Comparison of ENCODE assay signal across 1 cellular context in genomic region chr19:17305517-17306284, GRCh38.
TF ChIP-seq lines count a peak whose summit lies in the region.

Gene MRPL34 (plus strand): TSS chr19:17305872. CDS start chr19:17305893, 21 bp downstream.

TF ChIP-seq in HepG2, 621 proteins besides CTCF, POLR2A, EP300 and RAD21 (continued from another document and continues in another):
- TF ChIP-seq TRAFD1 (CRISPR knock-in tag; IDR thresholded peaks at IDR 0.05; ENCODE audit: borderline replicate concordance) (no peak; the same call in 1 of the 2 replicates), NFE2L2 (IDR thresholded peaks at IDR 0.05; ENCODE audit: low read length) (no peak), ZFP37 (CRISPR knock-in tag; IDR thresholded peaks at IDR 0.05; ENCODE audit: borderline replicate concordance) (peak; percentile 21; the same call in 1 of the 2 replicates), TAF15 (IDR thresholded peaks at IDR 0.05; ENCODE audit: low read depth, low read length, poor library complexity, severe bottlenecking) (no peak), MAFF (IDR thresholded peaks at IDR 0.05; ENCODE audit: low read depth, low read length) (0 out of 2 replicates have a peak, but pooled peaks have one; percentile 11), ZNF746 (CRISPR knock-in tag; IDR thresholded peaks at IDR 0.05) (no peak), SP4 (CRISPR knock-in tag; IDR thresholded peaks at IDR 0.05) (no peak), FOXK1 (CRISPR knock-in tag; IDR thresholded peaks at IDR 0.05; ENCODE audit: borderline replicate concordance, low read depth) (peak; percentile 79; the same call in 1 of the 2 replicates), ZNF703 (CRISPR knock-in tag; IDR thresholded peaks at IDR 0.05; ENCODE audit: borderline replicate concordance) (no peak), ZNF251 (CRISPR knock-in tag; IDR thresholded peaks at IDR 0.05) (no peak), HES4 (CRISPR knock-in tag; IDR thresholded peaks at IDR 0.05; ENCODE audit: borderline replicate concordance) (no peak), ZNF784 (CRISPR knock-in tag; IDR thresholded peaks at IDR 0.05; ENCODE audit: borderline replicate concordance) (no peak), TOPORS (CRISPR knock-in tag; IDR thresholded peaks at IDR 0.05) (peak; percentile 26; the same call in 1 of the 2 replicates), POLR2G (IDR thresholded peaks at IDR 0.05; ENCODE audit: low read depth, low read length) (peak; percentile 88), RELA (CRISPR knock-in tag; IDR thresholded peaks at IDR 0.05) (peak; percentile 36; the same call in 1 of the 2 replicates), HMGXB4 (CRISPR knock-in tag; IDR thresholded peaks at IDR 0.05; ENCODE audit: borderline replicate concordance in 1 of 2, low read depth in 1 of 2) (peak; percentile 72 to 89), SRF (IDR thresholded peaks at IDR 0.05; ENCODE audit: low read depth, low read length) (no peak), ATF4 (CRISPR knock-in tag; IDR thresholded peaks at IDR 0.05) (no peak), ZNF558 (CRISPR knock-in tag; IDR thresholded peaks at IDR 0.05; ENCODE audit: borderline replicate concordance) (no peak), ZKSCAN8 (CRISPR knock-in tag; IDR thresholded peaks at IDR 0.05; ENCODE audit: borderline replicate concordance) (peak; percentile 96), ZC3H13 (CRISPR knock-in tag; IDR thresholded peaks at IDR 0.05) (no peak), GLI4 (CRISPR knock-in tag; IDR thresholded peaks at IDR 0.05; ENCODE audit: borderline replicate concordance) (no peak; the same call in 1 of the 2 replicates), ZNF674 (CRISPR knock-in tag; IDR thresholded peaks at IDR 0.05; ENCODE audit: low read depth) (no peak), ZNF234 (CRISPR knock-in tag; conservative IDR thresholded peaks at IDR 0.05) (no peak), JUN (CRISPR knock-in tag; IDR thresholded peaks at IDR 0.05) (no peak; the same call in 1 of the 2 replicates), FOXJ3 (CRISPR knock-in tag; IDR thresholded peaks at IDR 0.05; ENCODE audit: borderline replicate concordance) (no peak; the same call in 1 of the 2 replicates), JARID2 (CRISPR knock-in tag; IDR thresholded peaks at IDR 0.05; ENCODE audit: insufficient replicate concordance) (peak; percentile 49), ZNF563 (CRISPR knock-in tag; IDR thresholded peaks at IDR 0.05) (no peak), PLSCR1 (CRISPR knock-in tag; IDR thresholded peaks at IDR 0.05; ENCODE audit: borderline replicate concordance) (no peak), ZNF230 (CRISPR knock-in tag; IDR thresholded peaks at IDR 0.05) (0 out of 2 replicates have a peak, but pooled peaks have one; percentile 26), CSRNP2 (CRISPR knock-in tag; conservative IDR thresholded peaks at IDR 0.05; ENCODE audit: low read depth) (no peak), ELF4 (CRISPR knock-in tag; IDR thresholded peaks at IDR 0.05; ENCODE audit: borderline replicate concordance) (no peak), ATF7-NPFF (CRISPR knock-in tag; IDR thresholded peaks at IDR 0.05; ENCODE audit: low read depth) (peak; percentile 33; the same call in 1 of the 2 replicates), CENPX (CRISPR knock-in tag; IDR thresholded peaks at IDR 0.05) (no peak), GPN1 (CRISPR knock-in tag; IDR thresholded peaks at IDR 0.05; ENCODE audit: borderline replicate concordance) (no peak), ZNF780A (CRISPR knock-in tag; IDR thresholded peaks at IDR 0.05) (no peak), SSRP1 (CRISPR knock-in tag; IDR thresholded peaks at IDR 0.05) (no peak), NCOA5 (CRISPR knock-in tag; IDR thresholded peaks at IDR 0.05) (no peak), ZNF639 (CRISPR knock-in tag; conservative IDR thresholded peaks at IDR 0.05) (0 out of 2 replicates have a peak, but pooled peaks have one; percentile 34), ZBTB7A (CRISPR knock-in tag; IDR thresholded peaks at IDR 0.05) (0 out of 2 replicates have a peak, but pooled peaks have one; percentile 18), ETV5 (CRISPR knock-in tag; IDR thresholded peaks at IDR 0.05; ENCODE audit: borderline replicate concordance) (peak; percentile 87; the same call in 1 of the 2 replicates), MTERF4 (CRISPR knock-in tag; IDR thresholded peaks at IDR 0.05) (no peak)
- TF ChIP-seq, protein P1, sequence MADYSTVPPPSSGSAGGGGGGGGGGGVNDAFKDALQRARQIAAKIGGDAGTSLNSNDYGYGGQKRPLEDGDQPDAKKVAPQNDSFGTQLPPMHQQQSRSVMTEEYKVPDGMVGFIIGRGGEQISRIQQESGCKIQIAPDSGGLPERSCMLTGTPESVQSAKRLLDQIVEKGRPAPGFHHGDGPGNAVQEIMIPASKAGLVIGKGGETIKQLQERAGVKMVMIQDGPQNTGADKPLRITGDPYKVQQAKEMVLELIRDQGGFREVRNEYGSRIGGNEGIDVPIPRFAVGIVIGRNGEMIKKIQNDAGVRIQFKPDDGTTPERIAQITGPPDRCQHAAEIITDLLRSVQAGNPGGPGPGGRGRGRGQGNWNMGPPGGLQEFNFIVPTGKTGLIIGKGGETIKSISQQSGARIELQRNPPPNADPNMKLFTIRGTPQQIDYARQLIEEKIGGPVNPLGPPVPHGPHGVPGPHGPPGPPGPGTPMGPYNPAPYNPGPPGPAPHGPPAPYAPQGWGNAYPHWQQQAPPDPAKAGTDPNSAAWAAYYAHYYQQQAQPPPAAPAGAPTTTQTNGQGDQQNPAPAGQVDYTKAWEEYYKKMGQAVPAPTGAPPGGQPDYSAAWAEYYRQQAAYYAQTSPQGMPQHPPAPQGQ (CRISPR knock-in tag; IDR thresholded peaks at IDR 0.05; ENCODE audit: borderline replicate concordance), result no peak
- TF ChIP-seq, protein P2, sequence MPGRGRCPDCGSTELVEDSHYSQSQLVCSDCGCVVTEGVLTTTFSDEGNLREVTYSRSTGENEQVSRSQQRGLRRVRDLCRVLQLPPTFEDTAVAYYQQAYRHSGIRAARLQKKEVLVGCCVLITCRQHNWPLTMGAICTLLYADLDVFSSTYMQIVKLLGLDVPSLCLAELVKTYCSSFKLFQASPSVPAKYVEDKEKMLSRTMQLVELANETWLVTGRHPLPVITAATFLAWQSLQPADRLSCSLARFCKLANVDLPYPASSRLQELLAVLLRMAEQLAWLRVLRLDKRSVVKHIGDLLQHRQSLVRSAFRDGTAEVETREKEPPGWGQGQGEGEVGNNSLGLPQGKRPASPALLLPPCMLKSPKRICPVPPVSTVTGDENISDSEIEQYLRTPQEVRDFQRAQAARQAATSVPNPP (CRISPR knock-in tag; IDR thresholded peaks at IDR 0.05), result peak; percentile 6; the same call in 1 of the 2 replicates
- TF ChIP-seq, protein P3, sequence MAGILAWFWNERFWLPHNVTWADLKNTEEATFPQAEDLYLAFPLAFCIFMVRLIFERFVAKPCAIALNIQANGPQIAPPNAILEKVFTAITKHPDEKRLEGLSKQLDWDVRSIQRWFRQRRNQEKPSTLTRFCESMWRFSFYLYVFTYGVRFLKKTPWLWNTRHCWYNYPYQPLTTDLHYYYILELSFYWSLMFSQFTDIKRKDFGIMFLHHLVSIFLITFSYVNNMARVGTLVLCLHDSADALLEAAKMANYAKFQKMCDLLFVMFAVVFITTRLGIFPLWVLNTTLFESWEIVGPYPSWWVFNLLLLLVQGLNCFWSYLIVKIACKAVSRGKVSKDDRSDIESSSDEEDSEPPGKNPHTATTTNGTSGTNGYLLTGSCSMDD (CRISPR knock-in tag; IDR thresholded peaks at IDR 0.05), result no peak
- TF ChIP-seq, protein P4, sequence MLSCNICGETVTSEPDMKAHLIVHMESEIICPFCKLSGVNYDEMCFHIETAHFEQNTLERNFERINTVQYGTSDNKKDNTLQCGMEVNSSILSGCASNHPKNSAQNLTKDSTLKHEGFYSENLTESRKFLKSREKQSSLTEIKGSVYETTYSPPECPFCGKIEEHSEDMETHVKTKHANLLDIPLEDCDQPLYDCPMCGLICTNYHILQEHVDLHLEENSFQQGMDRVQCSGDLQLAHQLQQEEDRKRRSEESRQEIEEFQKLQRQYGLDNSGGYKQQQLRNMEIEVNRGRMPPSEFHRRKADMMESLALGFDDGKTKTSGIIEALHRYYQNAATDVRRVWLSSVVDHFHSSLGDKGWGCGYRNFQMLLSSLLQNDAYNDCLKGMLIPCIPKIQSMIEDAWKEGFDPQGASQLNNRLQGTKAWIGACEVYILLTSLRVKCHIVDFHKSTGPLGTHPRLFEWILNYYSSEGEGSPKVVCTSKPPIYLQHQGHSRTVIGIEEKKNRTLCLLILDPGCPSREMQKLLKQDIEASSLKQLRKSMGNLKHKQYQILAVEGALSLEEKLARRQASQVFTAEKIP (CRISPR knock-in tag; IDR thresholded peaks at IDR 0.05; ENCODE audit: borderline replicate concordance), result no peak
- TF ChIP-seq, protein P5, sequence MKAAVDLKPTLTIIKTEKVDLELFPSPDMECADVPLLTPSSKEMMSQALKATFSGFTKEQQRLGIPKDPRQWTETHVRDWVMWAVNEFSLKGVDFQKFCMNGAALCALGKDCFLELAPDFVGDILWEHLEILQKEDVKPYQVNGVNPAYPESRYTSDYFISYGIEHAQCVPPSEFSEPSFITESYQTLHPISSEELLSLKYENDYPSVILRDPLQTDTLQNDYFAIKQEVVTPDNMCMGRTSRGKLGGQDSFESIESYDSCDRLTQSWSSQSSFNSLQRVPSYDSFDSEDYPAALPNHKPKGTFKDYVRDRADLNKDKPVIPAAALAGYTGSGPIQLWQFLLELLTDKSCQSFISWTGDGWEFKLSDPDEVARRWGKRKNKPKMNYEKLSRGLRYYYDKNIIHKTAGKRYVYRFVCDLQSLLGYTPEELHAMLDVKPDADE (CRISPR knock-in tag; IDR thresholded peaks at IDR 0.05), result no peak
